16 cellular contexts compared by ENCODE assay signal in genomic region chr11:127925430-127925829, GRCh38.
DNase-seq lines count a peak whose midpoint lies in the region; ATAC-seq and TF ChIP-seq lines count a peak whose summit lies in the region.
"Had no signal": no experiment of that assay in that cellular context is flagged by ENCODE, and none has a peak within 500 bp of the region (broad histone marks: within the 10 kb centered on the region; RNA-seq: fewer than 3 reads in every experiment).

No MANE protein-coding gene starts in this region.

- H2AFZ ChIP-seq in fibroblast of lung (ENCODE audit: low read length), result no peak overlapping the region

- H3K4me2 ChIP-seq in fibroblast of lung (ENCODE audit: extremely low read depth, insufficient read depth, low read length), result no peak overlapping the region

- TF ChIP-seq CTCF in fibroblast of lung (conservative IDR thresholded peaks at IDR 0.05 in 1 of 2, IDR thresholded peaks at IDR 0.05 in 1 of 2; ENCODE audit: low read depth in 1 of 2, low read length in 2 of 2), result no peak
- TF ChIP-seq CTCF in retinal pigment epithelial cell (conservative IDR thresholded peaks at IDR 0.05; ENCODE audit: low read depth, low read length), result no peak

- no peaks in the 10 kb centered on the region for H4K20me1 ChIP-seq in fibroblast of lung (ENCODE audit: control insufficient read depth, extremely low read depth, insufficient read depth, low read length)

- ATAC-seq in Right ventricle myocardium superior (ENCODE audit: poor library complexity), result no peak
- ATAC-seq: right lobe of liver; stimulated activated naive B cell treated with anti-CD40 and anti-IgM and Interleukin-4, amounts not matched to agents 10 μg/mL and 1 μg/mL and 100 μg/mL, for 72 hours had no signal

- H3K9me3 ChIP-seq in fibroblast of lung (ENCODE audit: control insufficient read depth, insufficient read depth, low read depth, low read length), result no peaks in the 10 kb centered on the region
- H3K9me3 ChIP-seq: Caco-2, right lobe of liver, tibial artery had no signal

- peaks cover under 1% of the 10 kb centered on the region for H3K4me1 ChIP-seq in fibroblast of lung (ENCODE audit: control insufficient read depth, extremely low read depth, insufficient read depth, low read length)
- H3K4me1 ChIP-seq: Caco-2, right lobe of liver, tibial artery had no signal

- H3K9ac ChIP-seq in fibroblast of lung (ENCODE audit: insufficient read depth, low read length), result no peak overlapping the region

- no peaks in the 10 kb centered on the region for H3K27me3 ChIP-seq in fibroblast of lung (ENCODE audit: control insufficient read depth, insufficient read depth, low read length)
- H3K27me3 ChIP-seq: right lobe of liver, tibial artery had no signal

- intact Hi-C loops in Right ventricle myocardium superior (cut with DNase I), result no loop called here

- H3K36me3 ChIP-seq in fibroblast of lung (ENCODE audit: control insufficient read depth, insufficient read depth, low read length), result no peaks in the 10 kb centered on the region
- H3K36me3 ChIP-seq: right lobe of liver, tibial artery had no signal

- no peaks in the 10 kb centered on the region for H3K79me2 ChIP-seq in fibroblast of lung (ENCODE audit: control insufficient read depth, insufficient read depth, low read length)

- DNase-seq in GM03348 (ENCODE audit: low spot score) (peak; percentile 13), NCI-H226 (peak; percentile 64), fibroblast of lung (ENCODE audit: low read depth in 2 of 2) (peak; percentile 2 to 64), retinal pigment epithelial cell (ENCODE audit: low read depth) (peak; percentile 69), NCI-H2227 treated with DMSO at 0.1 percent for 48 hours (lab: John Stamatoyannopoulos, UW) (no peak), Right ventricle myocardium superior (no peak), amniotic stem cell (lab: John Stamatoyannopoulos, UW) (no peak)
- DNase-seq: activated naive CD8-positive, alpha-beta T cell treated with anti-CD3 and anti-CD28 coated beads, Interleukin-2, amount 10 ng/mL, durations not matched to agents 7 days and 5 days; Caco-2; GOT3; head of caudate nucleus; NCI-H1436 treated with DMSO at 0.1 percent for 48 hours; NCI-H446; right lobe of liver; stimulated activated naive B cell treated with anti-CD40 and anti-IgM and Interleukin-4, amounts not matched to agents 10 μg/mL and 1 μg/mL and 100 μg/mL, for 72 hours; tibial artery had no signal

- no peak overlapping the region for H3K4me3 ChIP-seq in fibroblast of lung (replicated peaks in 1 of 4; ENCODE audit: control extremely low read depth in 1 of 4, insufficient read depth in 1 of 4, low read depth in 3 of 4, low read length in 4 of 4)
- H3K4me3 ChIP-seq in retinal pigment epithelial cell (ENCODE audit: low read length), result no peak overlapping the region
- H3K4me3 ChIP-seq: right lobe of liver, tibial artery had no signal

- no peak overlapping the region for H3K27ac ChIP-seq in fibroblast of lung (ENCODE audit: insufficient read depth, low read length)
- H3K27ac ChIP-seq: right lobe of liver, tibial artery had no signal

Comparison
In these comparisons a context has a peak if more than half of its experiments do, and no peak if none do; other contexts are left out.
1. DNase-seq: peak in GM03348 (single experiment), NCI-H226 (single experiment), fibroblast of lung (2 of 2) and retinal pigment epithelial cell (single experiment); none in NCI-H2227 treated with DMSO at 0.1 percent for 48 hours (single experiment), Right ventricle myocardium superior (single experiment) and amniotic stem cell (single experiment).